ENCODE assay signal across 22 cellular contexts in the genomic region with DNA sequence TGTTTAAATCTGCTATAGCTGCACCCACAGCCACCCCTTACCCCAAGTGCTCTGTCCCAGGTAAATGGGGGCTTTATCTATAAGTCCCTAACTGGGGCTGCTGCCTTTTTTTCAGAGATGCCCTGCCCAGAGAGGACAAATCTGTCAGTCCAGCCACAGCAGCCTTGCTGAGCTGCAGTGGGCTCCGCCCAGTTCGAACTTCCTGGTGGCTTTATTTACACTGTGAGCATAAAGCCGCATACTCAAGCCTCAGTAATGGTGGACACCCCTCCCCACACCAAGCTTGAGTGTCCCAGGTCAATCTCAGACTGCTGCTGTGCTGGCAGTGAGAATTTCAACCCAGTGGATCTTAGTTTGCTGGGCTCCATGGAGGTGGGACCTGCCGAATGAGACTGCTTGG.
DNase-seq lines count a peak whose midpoint lies in the region; ATAC-seq, FAIRE-seq and TF ChIP-seq lines count a peak whose summit lies in the region.
"Had no signal": no experiment of that assay in that cellular context is flagged by ENCODE, and none has a peak within 500 bp of the region (broad histone marks: within the 10 kb centered on the region; RNA-seq: fewer than 3 reads in every experiment).

No MANE protein-coding gene starts in this region.

- H3K27ac ChIP-seq in HepG2 (ENCODE audit: extremely low read length, insufficient read depth, low read length) (no peak overlapping the region), right lobe of liver (no peak overlapping the region), transverse colon (no peak overlapping the region), WERI-Rb-1 (no peak overlapping the region)
- H3K27ac ChIP-seq: GM23248 had no signal

- TF ChIP-seq EP300 in HepG2 (IDR thresholded peaks at IDR 0.05; ENCODE audit: low read depth in 2 of 2, low read length in 2 of 2) (no peak), HepG2 (CRISPR knock-in tag; IDR thresholded peaks at IDR 0.05; ENCODE audit: borderline replicate concordance) (no peak), transverse colon (IDR thresholded peaks at IDR 0.05; ENCODE audit: low read depth) (no peak)

- intact Hi-C loops in HepG2 (cut with micrococcal nuclease; ENCODE audit: unreplicated experiment) (no loop called here), right lobe of liver (cut with DNase I) (no loop called here), left colon (cut with DNase I, micrococcal nuclease) (no loop called here), transverse colon (cut with DNase I; ENCODE audit: low total_unique reads) (no loop called here)

- POLR2A ChIA-PET in HepG2 (lab: Yijun Ruan, JAX), result interaction anchor here (2.0 kb wide), 1 partner anchor 29 kb away, joined by 5 read pairs; no protein-coding TSS in a partner anchor

- no peak for FAIRE-seq in HepG2 (lab: Jason Lieb, UNC)
- peak; percentile 66 for FAIRE-seq in bronchial epithelial cell (lab: Jason Lieb, UNC)
- FAIRE-seq: GM12891, GM18507, GM19239, H1 had no signal

- TF ChIP-seq RAD21 in HepG2 (CRISPR knock-in tag; IDR thresholded peaks at IDR 0.05), result no peak

- H3K27me3 ChIP-seq in HepG2 (ENCODE audit: control insufficient read depth in 1 of 2, insufficient read depth in 2 of 2, low read length in 2 of 2), result no peaks in the 10 kb centered on the region
- H3K27me3 ChIP-seq in right lobe of liver, result no peaks in the 10 kb centered on the region
- H3K27me3 ChIP-seq in bronchial epithelial cell (ENCODE audit: control insufficient read depth, insufficient read depth, low read length), result no peaks in the 10 kb centered on the region
- H3K27me3 ChIP-seq in transverse colon, result no peaks in the 10 kb centered on the region
- peaks cover 14% of the 10 kb centered on the region for H3K27me3 ChIP-seq in WERI-Rb-1 (ENCODE audit: insufficient read depth, low read depth, severe bottlenecking)

- no TSS peak for BruUV-seq in HepG2 (replicated peaks; lab: Mats Ljungman, UMichigan)

- no peaks in the 10 kb centered on the region for H3K4me1 ChIP-seq in HepG2 (ENCODE audit: insufficient read depth, low read length)
- no peaks in the 10 kb centered on the region for H3K4me1 ChIP-seq in right lobe of liver
- H3K4me1 ChIP-seq in transverse colon, result no peaks in the 10 kb centered on the region

- H3K9ac ChIP-seq in HepG2 (ENCODE audit: insufficient read depth, low read depth, low read length), result no peak overlapping the region
- H3K9ac ChIP-seq: GM23248 had no signal

- H3K4me2 ChIP-seq in HepG2 (ENCODE audit: low read depth, low read length), result no peak overlapping the region

- no peak overlapping the region for H3K4me3 ChIP-seq in HepG2 (replicated peaks in 1 of 3; ENCODE audit: insufficient read depth in 1 of 3, low read depth in 2 of 3, low read length in 3 of 3)
- no peak overlapping the region for H3K4me3 ChIP-seq in right lobe of liver
- H3K4me3 ChIP-seq in bronchial epithelial cell (ENCODE audit: low read depth, low read length), result no peak overlapping the region
- no peak overlapping the region for H3K4me3 ChIP-seq in transverse colon
- H3K4me3 ChIP-seq in WERI-Rb-1 (ENCODE audit: low read depth, low read length), result no peak overlapping the region
- H3K4me3 ChIP-seq: GM23248 had no signal

- TF ChIP-seq POLR2A in HepG2 (IDR thresholded peaks at IDR 0.05; ENCODE audit: insufficient read depth in 1 of 2, low read depth in 2 of 2, low read length in 2 of 2), result no peak
- TF ChIP-seq POLR2A in right lobe of liver (IDR thresholded peaks at IDR 0.05), result no peak
- no peak for TF ChIP-seq POLR2A in transverse colon (IDR thresholded peaks at IDR 0.05)

- in situ Hi-C loops in HepG2 (cut with HindIII; ENCODE audit: extremely low pct_ligation_motif_present, low pct_unique_long_range_greater_than_20kb) (no loop called here), transverse colon (cut with MboI; ENCODE audit: low pct_ligation_motif_present in 1 of 4, low pct_unique_long_range_greater_than_20kb in 1 of 4, low sequenced_read_pairs in 3 of 4) (no loop called here)

- CTCF ChIA-PET in HepG2 (lab: Yijun Ruan, JAX; ENCODE audit: low intra/inter-chr PET ratio, low total read pairs), result no interaction called here

- no peaks in the 10 kb centered on the region for H4K20me1 ChIP-seq in HepG2 (ENCODE audit: insufficient read depth, low read length)

- no peaks in the 10 kb centered on the region for H3K79me2 ChIP-seq in HepG2 (ENCODE audit: insufficient read depth, low read length)

- H3K9me3 ChIP-seq in HepG2 (ENCODE audit: low read length), result peaks cover 83% of the 10 kb centered on the region
- no peaks in the 10 kb centered on the region for H3K9me3 ChIP-seq in right lobe of liver
- no peaks in the 10 kb centered on the region for H3K9me3 ChIP-seq in transverse colon
- no peaks in the 10 kb centered on the region for H3K9me3 ChIP-seq in WERI-Rb-1 (ENCODE audit: severe bottlenecking)

- no peak overlapping the region for H2AFZ ChIP-seq in HepG2 (ENCODE audit: low read length)
- H2AFZ ChIP-seq: GM23248 had no signal

- DNase-seq in HepG2 (ENCODE audit: low spot score), result no peak
- DNase-seq in right lobe of liver, result no peak
- no peak for DNase-seq in bronchial epithelial cell (ENCODE audit: low read depth)
- DNase-seq in left colon, result peak; percentile 56 to 63
- peak; percentile 40 for DNase-seq in transverse colon
- no peak for DNase-seq in WERI-Rb-1
- DNase-seq: C1 segment of cervical spinal cord; Calu3; CD4-positive, alpha-beta memory T cell; COR-L47; DMS53; DMS79 treated with DMSO at 0.1 percent for 48 hours; GF-D8; GM23248; H7; HCEC 1CT had no signal

- no peak for TF ChIP-seq CTCF in HepG2 (CRISPR knock-in tag; IDR thresholded peaks at IDR 0.05)
- no peak for TF ChIP-seq CTCF in right lobe of liver (IDR thresholded peaks at IDR 0.05)
- TF ChIP-seq CTCF in bronchial epithelial cell (IDR thresholded peaks at IDR 0.05; ENCODE audit: insufficient read depth, low read length, severe bottlenecking), result no peak
- TF ChIP-seq CTCF in transverse colon (IDR thresholded peaks at IDR 0.05), result no peak
- no peak for TF ChIP-seq CTCF in WERI-Rb-1 (IDR thresholded peaks at IDR 0.05; ENCODE audit: low read depth, low read length)

- ATAC-seq in HepG2 (peak; percentile 61), right lobe of liver (no peak), left colon (peak; percentile 80), GM19035 (IDR thresholded peaks at IDR 0.05; ENCODE audit: unreplicated experiment) (no peak), GM18868 (IDR thresholded peaks at IDR 0.05; ENCODE audit: unreplicated experiment) (no peak)

- H3K36me3 ChIP-seq in HepG2 (replicated peaks in 1 of 2; ENCODE audit: control insufficient read depth in 1 of 2, insufficient read depth in 2 of 2, low read length in 2 of 2) (no peaks in the 10 kb centered on the region), right lobe of liver (no peaks in the 10 kb centered on the region), bronchial epithelial cell (ENCODE audit: control insufficient read depth, insufficient read depth, low read length) (no peaks in the 10 kb centered on the region), transverse colon (no peaks in the 10 kb centered on the region), WERI-Rb-1 (no peaks in the 10 kb centered on the region)

- 5% methylated on average over 4 of the region's 4 CpGs for WGBS in HepG2 (ENCODE audit: low lambda C conversion rate)
- WGBS in right lobe of liver (ENCODE audit: insufficient coverage, low coverage, low lambda C conversion rate, missing lambda C conversion rate), result 52% methylated on average over 4 of the region's 4 CpGs
- WGBS in transverse colon (ENCODE audit: low coverage in 1 of 2), 2 donors, result 56% methylated on average over 4 of the region's 4 CpGs; no CpG with 5 or more reads in 1 of the 2 donors

TF ChIP-seq in HepG2, 621 proteins besides CTCF, POLR2A, EP300 and RAD21 (continues in another document):
- TF ChIP-seq ELF3 (CRISPR knock-in tag; IDR thresholded peaks at IDR 0.05) (0 out of 2 replicates have a peak, but pooled peaks have one; percentile 44), ZNF33B (CRISPR knock-in tag; IDR thresholded peaks at IDR 0.05) (no peak), ELF1 (CRISPR knock-in tag; IDR thresholded peaks at IDR 0.05) (0 out of 2 replicates have a peak, but pooled peaks have one; percentile 35), PHB2 (IDR thresholded peaks at IDR 0.05; ENCODE audit: partially characterized antibody) (no peak), SRSF1 (optimal IDR thresholded peaks at IDR 0.05; ENCODE audit: low read depth, low read length) (no peak), PREB (CRISPR knock-in tag; IDR thresholded peaks at IDR 0.05) (no peak), ZBTB1 (CRISPR knock-in tag; IDR thresholded peaks at IDR 0.05; ENCODE audit: borderline replicate concordance) (no peak)

Comparison
In these comparisons a context has a peak if more than half of its experiments do, and no peak if none do; other contexts are left out.
1. ATAC-seq: peak in HepG2 (single experiment) and left colon (single experiment); none in right lobe of liver (0 of 4), GM19035 (single experiment) and GM18868 (single experiment).
2. DNase-seq: peak in left colon (2 of 2) and transverse colon (single experiment); none in HepG2 (single experiment), right lobe of liver (0 of 3), bronchial epithelial cell (single experiment) and WERI-Rb-1 (single experiment).